13 cellular contexts compared by ENCODE assay signal in genomic region chr1:158930504-158930903, GRCh38. TPM values are rescaled to one million over a fixed set of nuclear protein-coding genes. Genes with fewer than 3 reads are reported as not detected.
DNase-seq lines count a peak whose midpoint lies in the region; ATAC-seq, FAIRE-seq and TF ChIP-seq lines count a peak whose summit lies in the region.
"Had no signal": no experiment of that assay in that cellular context is flagged by ENCODE, and none has a peak within 500 bp of the region (broad histone marks: within the 10 kb centered on the region; RNA-seq: fewer than 3 reads in every experiment).

No MANE protein-coding gene starts in this region.

- no peak for TF ChIP-seq POLR2A in transverse colon (IDR thresholded peaks at IDR 0.05)

- no peaks in the 10 kb centered on the region for H4K20me1 ChIP-seq in mammary epithelial cell (ENCODE audit: insufficient read depth, low read length)

- BruUV-seq in mammary epithelial cell (replicated peaks; lab: Mats Ljungman, UMichigan) (no TSS peak), MCF 10A (replicated peaks; lab: Mats Ljungman, UMichigan) (no TSS peak)

- no peak overlapping the region for H3K27ac Mint-ChIP-seq in MCF 10A (ENCODE audit: low read depth, unreplicated experiment)
- H3K27ac Mint-ChIP-seq in naive thymus-derived CD4-positive, alpha-beta T cell = peak overlapping the region; percentile 55 to 88 (median 77)

- dilution Hi-C loops in mammary epithelial cell (cut with HindIII; ENCODE audit: low sequenced_read_pairs) = no loop called here

- in situ Hi-C loops in mammary epithelial cell (cut with MboI; ENCODE audit: low sequenced_read_pairs in 2 of 2) = no loop called here
- in situ Hi-C loops in transverse colon (cut with MboI; ENCODE audit: low pct_ligation_motif_present in 1 of 4, low pct_unique_long_range_greater_than_20kb in 1 of 4, low sequenced_read_pairs in 3 of 4) = no loop called here

- WGBS in mammary epithelial cell (ENCODE audit: low coverage, missing lambda C conversion rate) = 72% methylated on average over 5 of the region's 5 CpGs
- WGBS in transverse colon (ENCODE audit: low coverage in 1 of 2), 2 donors = 65 to 70% methylated on average over 4 to 5 of the region's 5 CpGs
- 51 to 61% methylated on average over 5 of the region's 5 CpGs for WGBS in pancreas, 2 donors

- ATAC-seq in naive thymus-derived CD4-positive, alpha-beta T cell = peak; percentile 67
- no peak for ATAC-seq in pancreas
- no peak for ATAC-seq in HG02571 (IDR thresholded peaks at IDR 0.05; ENCODE audit: unreplicated experiment)
- ATAC-seq: PC-3 had no signal

- FAIRE-seq in pancreas (lab: Jason Lieb, UNC) = no peak

- H3K27ac ChIP-seq in mammary epithelial cell (ENCODE audit: insufficient read depth, low read depth, low read length) = no peak overlapping the region
- peak overlapping the region; percentile 61 for H3K27ac ChIP-seq in naive thymus-derived CD4-positive, alpha-beta T cell (ENCODE audit: low read depth, low read length)
- H3K27ac ChIP-seq in transverse colon = peak overlapping the region in 1 of 4 donors; percentile 32
- no peak overlapping the region for H3K27ac ChIP-seq in pancreas

- H3K4me3 ChIP-seq in mammary epithelial cell (replicated peaks in 1 of 3; ENCODE audit: insufficient read depth in 1 of 3, low read depth in 2 of 3, low read length in 3 of 3) = no peak overlapping the region
- H3K4me3 ChIP-seq in naive thymus-derived CD4-positive, alpha-beta T cell (ENCODE audit: low read length) = peak overlapping the region; percentile 66
- no peak overlapping the region for H3K4me3 ChIP-seq in transverse colon
- no peak overlapping the region for H3K4me3 ChIP-seq in MG63
- H3K4me3 ChIP-seq in pancreas = no peak overlapping the region

- no peak overlapping the region for H3K9ac ChIP-seq in mammary epithelial cell (ENCODE audit: insufficient read depth, low read length)

- TF ChIP-seq CTCF in mammary epithelial cell (conservative IDR thresholded peaks at IDR 0.05 in 1 of 2, IDR thresholded peaks at IDR 0.05 in 1 of 2; ENCODE audit: extremely low read depth in 1 of 2, insufficient read depth in 1 of 2, low read depth in 1 of 2, low read length in 2 of 2) (no peak), MCF 10A (IDR thresholded peaks at IDR 0.05; ENCODE audit: unreplicated experiment) (no peak), transverse colon (IDR thresholded peaks at IDR 0.05) (no peak), pancreas (IDR thresholded peaks at IDR 0.05) (no peak)

- H3K36me3 Mint-ChIP-seq in MCF 10A (ENCODE audit: insufficient read depth, unreplicated experiment) = no peaks in the 10 kb centered on the region
- H3K36me3 Mint-ChIP-seq in naive thymus-derived CD4-positive, alpha-beta T cell = peaks cover 3 to 34% (median 6%) of the 10 kb centered on the region in 5 donors

- H3K4me1 Mint-ChIP-seq in MCF 10A (ENCODE audit: insufficient read depth, unreplicated experiment) = peaks cover 10% of the 10 kb centered on the region
- peaks cover 6 to 44% (median 29%) of the 10 kb centered on the region in 7 donors for H3K4me1 Mint-ChIP-seq in naive thymus-derived CD4-positive, alpha-beta T cell

- H2AFZ ChIP-seq in mammary epithelial cell (ENCODE audit: low read depth, low read length) = peak overlapping the region; percentile 5

- H3K4me2 ChIP-seq in mammary epithelial cell (ENCODE audit: insufficient read depth, low read depth, low read length) = no peak overlapping the region

- no peak overlapping the region for H3K4me3 Mint-ChIP-seq in MCF 10A (ENCODE audit: unreplicated experiment)
- peak overlapping the region in 9 of 10 donors; percentile 40 to 96 (median 74) for H3K4me3 Mint-ChIP-seq in naive thymus-derived CD4-positive, alpha-beta T cell

- H3K27me3 ChIP-seq in mammary epithelial cell (ENCODE audit: insufficient read depth, low read length) (no peaks in the 10 kb centered on the region), transverse colon (no peaks in the 10 kb centered on the region), MG63 (no peaks in the 10 kb centered on the region), pancreas (peaks cover 0 to 3% (median 0%) of the 10 kb centered on the region in 4 donors)
- no peaks in the 10 kb centered on the region for H3K27me3 ChIP-seq in naive thymus-derived CD4-positive, alpha-beta T cell (ENCODE audit: control insufficient read depth in 2 of 2, insufficient read depth in 2 of 2, low read length in 2 of 2)

- intact Hi-C loops in mammary epithelial cell (cut with micrococcal nuclease) = no loop called here
- intact Hi-C loops in MCF 10A (cut with micrococcal nuclease) = no loop called here
- intact Hi-C loops in naive thymus-derived CD4-positive, alpha-beta T cell (cut with micrococcal nuclease) = loop anchor here (2.0 to 10.0 kb wide), 6 partner anchors 48 to 146 kb away; partner anchors contain the start of genes AIM2 (in 1 of the 2) and IFI16 (in 1 of the 2)
- intact Hi-C loops in transverse colon (cut with DNase I; ENCODE audit: low total_unique reads) = no loop called here
- intact Hi-C loops in pancreas (cut with DNase I) = no loop called here

- H3K27me3 Mint-ChIP-seq in MCF 10A (ENCODE audit: insufficient read depth, unreplicated experiment) = peaks cover 30% of the 10 kb centered on the region
- peaks cover 0 to 6% (median 0%) of the 10 kb centered on the region in 5 donors for H3K27me3 Mint-ChIP-seq in naive thymus-derived CD4-positive, alpha-beta T cell

- H3K9me3 ChIP-seq in mammary epithelial cell (replicated peaks; ENCODE audit: insufficient read depth, low read length) (no peaks in the 10 kb centered on the region), transverse colon (peaks cover 0 to 4% of the 10 kb centered on the region in 2 donors), MG63 (no peaks in the 10 kb centered on the region), pancreas (no peaks in the 10 kb centered on the region)
- no peaks in the 10 kb centered on the region for H3K9me3 ChIP-seq in naive thymus-derived CD4-positive, alpha-beta T cell (ENCODE audit: control insufficient read depth in 2 of 3, low read length in 3 of 3)

- no peaks in the 10 kb centered on the region for H3K79me2 ChIP-seq in mammary epithelial cell (ENCODE audit: insufficient read depth, low read length)

- CTCF ChIA-PET in mammary epithelial cell (lab: Charles Lee; ENCODE audit: low non-redundant PET) (no interaction called here), MCF 10A (lab: Yijun Ruan, JAX) (no interaction called here)
- CTCF ChIA-PET in naive thymus-derived CD4-positive, alpha-beta T cell (lab: Charles Lee) = interaction anchor here (0.7 kb wide), 1 partner anchor 70 kb away, joined by 3 read pairs; no protein-coding TSS in a partner anchor

- H3K36me3 ChIP-seq in mammary epithelial cell (ENCODE audit: insufficient read depth, low read length) = no peaks in the 10 kb centered on the region
- no peaks in the 10 kb centered on the region for H3K36me3 ChIP-seq in naive thymus-derived CD4-positive, alpha-beta T cell (ENCODE audit: control insufficient read depth in 2 of 3, insufficient read depth in 3 of 3, low read length in 3 of 3)
- no peaks in the 10 kb centered on the region for H3K36me3 ChIP-seq in transverse colon
- no peaks in the 10 kb centered on the region for H3K36me3 ChIP-seq in MG63
- H3K36me3 ChIP-seq in pancreas = no peaks in the 10 kb centered on the region

- no peak for DNase-seq in mammary epithelial cell
- no peak for DNase-seq in MCF 10A (ENCODE audit: unreplicated experiment)
- peak; percentile 26 for DNase-seq in activated T-cell treated with anti-CD3 and anti-CD28 coated beads for 4 hours
- DNase-seq in naive thymus-derived CD4-positive, alpha-beta T cell = peak in 6 of 9 donors; percentile 5 to 38 (median 24)
- DNase-seq in transverse colon = peak; percentile 28
- no peak for DNase-seq in MG63
- no peak for DNase-seq in pancreas
- DNase-seq: cerebellar nuclear complex, HCEC 1CT, kidney glomerular epithelial cell, PC-3, posterior cingulate gyrus had no signal

- TF ChIP-seq EP300 in transverse colon (IDR thresholded peaks at IDR 0.05; ENCODE audit: low read depth) = no peak

- POLR2A ChIA-PET in MCF 10A (lab: Yijun Ruan, JAX) = interaction anchor here (0.6 to 0.7 kb wide), 2 partner anchors 1292 to 1814 kb away, joined by 3 read pairs; no protein-coding TSS in a partner anchor
- POLR2A ChIA-PET in naive thymus-derived CD4-positive, alpha-beta T cell (lab: Charles Lee) = interaction anchor here (0.5 to 1.5 kb wide), 2 partner anchors 79 to 128 kb away, joined by 3 to 5 read pairs; partner anchors contain the start of gene IFI16

- peaks cover 10% of the 10 kb centered on the region for H3K9me3 Mint-ChIP-seq in MCF 10A (ENCODE audit: unreplicated experiment)
- H3K9me3 Mint-ChIP-seq in naive thymus-derived CD4-positive, alpha-beta T cell = peaks cover 0 to 24% (median 11%) of the 10 kb centered on the region in 11 donors

- H3K4me1 ChIP-seq in mammary epithelial cell (ENCODE audit: insufficient read depth, low read length) (no peaks in the 10 kb centered on the region), transverse colon (no peaks in the 10 kb centered on the region), pancreas (no peaks in the 10 kb centered on the region)
- peaks cover 9 to 34% of the 10 kb centered on the region in 2 donors for H3K4me1 ChIP-seq in naive thymus-derived CD4-positive, alpha-beta T cell (ENCODE audit: control insufficient read depth in 2 of 2, insufficient read depth in 2 of 2, low read length in 2 of 2)

RNA-seq across cellular contexts. Expression of gene PYHIN1, which starts 0.8 kb away (rescaled TPM):
- under 1 TPM in 1 of 2 donors, not detected in 1; 0.26 TPM for total RNA-seq in mammary epithelial cell
- 0.42 TPM for polyA plus RNA-seq in mammary epithelial cell
- not detected for polyA minus RNA-seq in mammary epithelial cell
- total RNA-seq in MCF 10A (2022) = 0.44 TPM in 1 of 2 replicates, not detected in the other
- total RNA-seq in naive thymus-derived CD4-positive, alpha-beta T cell = 10 to 100 TPM; 20.3 to 48.2 (median 36.1) TPM
- polyA plus RNA-seq in naive thymus-derived CD4-positive, alpha-beta T cell = 1 to 10 TPM; 8.4 to 8.7 TPM
- 1 to 10 TPM in 2 of 4 donors, under 1 TPM in 1, not detected in 1; 0.68 to 4.4 (median 1.5) TPM for total RNA-seq in transverse colon
- not detected in 2 replicates for total RNA-seq in MG63 (2014; rRNA removed; shearing (Covaris generic); ENCODE audit: low replicate concordance)
- under 1 TPM in 4 of 6 donors, not detected in 2; 0.18 to 0.47 (median 0.26) TPM for total RNA-seq in pancreas
- under 1 TPM in 1 of 2 donors, not detected in 1; 0.12 TPM for polyA plus RNA-seq in pancreas
- total RNA-seq: PC-3 had no signal

Comparison
In these comparisons a context has a peak if more than half of its experiments do, and no peak if none do; other contexts are left out.
1. DNase-seq: peak in activated T-cell treated with anti-CD3 and anti-CD28 coated beads for 4 hours (single experiment), naive thymus-derived CD4-positive, alpha-beta T cell (6 of 9) and transverse colon (single experiment); none in mammary epithelial cell (single experiment), MCF 10A (single experiment), MG63 (single experiment) and pancreas (0 of 6).
2. intact Hi-C loops: an anchor here in naive thymus-derived CD4-positive, alpha-beta T cell (2.0 to 10.0 kb wide); none called in mammary epithelial cell, MCF 10A, transverse colon and pancreas.